In genomic region chr5:178536541-178537466, GRCh38 we compare ENCODE assay signal across 19 cellular contexts. TPM values are rescaled to one million over a fixed set of nuclear protein-coding genes. Genes with fewer than 3 reads are reported as not detected.
A peak's percentile ranks its signal among the peaks of the same experiment; 100 is the strongest.
DNase-seq lines count a peak whose midpoint lies in the region; ATAC-seq, FAIRE-seq and TF ChIP-seq lines count a peak whose summit lies in the region.
"Had no signal": no experiment of that assay in that cellular context is flagged by ENCODE, and none has a peak within 500 bp of the region (broad histone marks: within the 10 kb centered on the region; RNA-seq: fewer than 3 reads in every experiment).

No MANE protein-coding gene starts in this region.

- H3K4me3 ChIP-seq in H1 (ENCODE audit: extremely low read depth in 1 of 4, insufficient read depth in 2 of 4, low read depth in 3 of 4, low read length in 4 of 4) (no peak overlapping the region), osteoblast (ENCODE audit: insufficient read depth, low read length) (no peak overlapping the region), mesendoderm (ENCODE audit: low read length) (no peak overlapping the region), GM23338 (no peak overlapping the region)
- H3K4me3 ChIP-seq: SK-N-MC had no signal

- no peak for TF ChIP-seq RAD21 in H1 (IDR thresholded peaks at IDR 0.05 in 1 of 2, conservative IDR thresholded peaks at IDR 0.05 in 1 of 2; ENCODE audit: low read depth in 2 of 2, low read length in 2 of 2)

- peak; percentile 26 for ATAC-seq in activated naive CD8-positive, alpha-beta T cell treated with anti-CD3 and anti-CD28 coated beads, Interleukin-2, amount 10 ng/mL, durations not matched to agents 7 days and 5 days (ENCODE audit: low read depth)
- ATAC-seq in activated naive CD8-positive, alpha-beta T cell treated with anti-CD3 and anti-CD28 coated beads, Interleukin-2, amount 50 U/mL, for 24 hours = no peak
- ATAC-seq in HG02642 (IDR thresholded peaks at IDR 0.05; ENCODE audit: poor library complexity, unreplicated experiment) = no peak
- no peak for ATAC-seq in GM23338

- no peak overlapping the region for H3K14ac ChIP-seq in H1 (ENCODE audit: insufficient read length)

- TF ChIP-seq EP300 in H1 (IDR thresholded peaks at IDR 0.05; ENCODE audit: borderline replicate concordance in 1 of 2, low read depth in 2 of 2, low read length in 2 of 2) = no peak

- no peaks in the 10 kb centered on the region for H3K9me3 Mint-ChIP-seq in activated naive CD8-positive, alpha-beta T cell treated with anti-CD3 and anti-CD28 coated beads, Interleukin-2, amount 10 ng/mL, durations not matched to agents 7 days and 5 days
- H3K9me3 Mint-ChIP-seq in activated naive CD8-positive, alpha-beta T cell treated with anti-CD3 and anti-CD28 coated beads, Interleukin-2, amount 50 U/mL, for 24 hours = no peaks in the 10 kb centered on the region
- no peaks in the 10 kb centered on the region for H3K9me3 Mint-ChIP-seq in GM23338

- TF ChIP-seq CTCF in H1 (IDR thresholded peaks at IDR 0.05; ENCODE audit: control extremely low read depth in 1 of 3, insufficient read depth in 1 of 3, low read depth in 1 of 3, low read length in 3 of 3) (no peak), osteoblast (IDR thresholded peaks at IDR 0.05; ENCODE audit: extremely low read depth, low read depth, low read length) (no peak), GM23338 (conservative IDR thresholded peaks at IDR 0.05; ENCODE audit: low read depth in 2 of 2) (no peak)

- H4K5ac ChIP-seq in H1 (ENCODE audit: insufficient read length, low read depth, low read length) (no peak overlapping the region), mesendoderm (ENCODE audit: low read length) (no peak overlapping the region)

- no peaks in the 10 kb centered on the region; the same call in 1 of the 2 replicates for H3K79me1 ChIP-seq in H1 (ENCODE audit: low read depth, low read length)
- H3K79me1 ChIP-seq in mesendoderm (ENCODE audit: low read length) = no peaks in the 10 kb centered on the region

- H4K8ac ChIP-seq in H1 (ENCODE audit: extremely low read depth, insufficient read depth, low read length) (peak overlapping the region; percentile 40; the same call in 1 of the 2 replicates), mesendoderm (ENCODE audit: low read depth, low read length) (no peak overlapping the region)

- TF ChIP-seq POLR2A in H1 (IDR thresholded peaks at IDR 0.05; ENCODE audit: control extremely low read depth in 1 of 2, low read depth in 2 of 2, low read length in 2 of 2) = no peak

- H3K27ac Mint-ChIP-seq in activated naive CD8-positive, alpha-beta T cell treated with anti-CD3 and anti-CD28 coated beads, Interleukin-2, amount 10 ng/mL, durations not matched to agents 7 days and 5 days = no peak overlapping the region
- H3K27ac Mint-ChIP-seq in activated naive CD8-positive, alpha-beta T cell treated with anti-CD3 and anti-CD28 coated beads, Interleukin-2, amount 50 U/mL, for 24 hours = no peak overlapping the region
- no peak overlapping the region for H3K27ac Mint-ChIP-seq in GM23338

- H3K9me3 ChIP-seq in H1 (ENCODE audit: insufficient read depth in 2 of 2, low read depth in 1 of 2, low read length in 1 of 2) (no peaks in the 10 kb centered on the region), osteoblast (ENCODE audit: low read depth, low read length) (no peaks in the 10 kb centered on the region)

- H3K79me2 ChIP-seq in H1 (ENCODE audit: control insufficient read depth in 1 of 2, insufficient read depth in 2 of 2, low read length in 2 of 2) = no peaks in the 10 kb centered on the region
- no peaks in the 10 kb centered on the region for H3K79me2 ChIP-seq in osteoblast (ENCODE audit: insufficient read depth, low read length)
- H3K79me2 ChIP-seq in mesendoderm (ENCODE audit: control insufficient read depth, insufficient read depth, low read length) = no peaks in the 10 kb centered on the region
- H3K79me2 ChIP-seq in GM23338 (replicated peaks; ENCODE audit: insufficient read depth) = peaks cover 4% of the 10 kb centered on the region; the same call in 1 of the 2 replicates

- H3K27me3 Mint-ChIP-seq in activated naive CD8-positive, alpha-beta T cell treated with anti-CD3 and anti-CD28 coated beads, Interleukin-2, amount 10 ng/mL, durations not matched to agents 7 days and 5 days = no peaks in the 10 kb centered on the region
- H3K27me3 Mint-ChIP-seq in activated naive CD8-positive, alpha-beta T cell treated with anti-CD3 and anti-CD28 coated beads, Interleukin-2, amount 50 U/mL, for 24 hours = no peaks in the 10 kb centered on the region
- peaks cover 9% of the 10 kb centered on the region for H3K27me3 Mint-ChIP-seq in GM23338 (ENCODE audit: insufficient read depth, low read depth, poor library complexity)

- no peaks in the 10 kb centered on the region for H3F3A ChIP-seq in GM23338 (replicated peaks; ENCODE audit: low read depth)

- no peak overlapping the region for H2BK12ac ChIP-seq in H1 (ENCODE audit: low read depth, low read length)

- H2AK5ac ChIP-seq in H1 (ENCODE audit: low read depth, low read length) (no peak overlapping the region), mesendoderm (ENCODE audit: low read length) (no peak overlapping the region)

- H3K36me3 Mint-ChIP-seq in activated naive CD8-positive, alpha-beta T cell treated with anti-CD3 and anti-CD28 coated beads, Interleukin-2, amount 10 ng/mL, durations not matched to agents 7 days and 5 days = no peaks in the 10 kb centered on the region
- H3K36me3 Mint-ChIP-seq in activated naive CD8-positive, alpha-beta T cell treated with anti-CD3 and anti-CD28 coated beads, Interleukin-2, amount 50 U/mL, for 24 hours (ENCODE audit: low read depth) = no peaks in the 10 kb centered on the region
- H3K36me3 Mint-ChIP-seq in GM23338 (ENCODE audit: low read depth) = no peaks in the 10 kb centered on the region

- H3K36me3 ChIP-seq in H1 (ENCODE audit: control insufficient read depth in 2 of 4, insufficient read depth in 4 of 4, low read length in 3 of 4) (no peaks in the 10 kb centered on the region), osteoblast (ENCODE audit: insufficient read depth, low read length) (no peaks in the 10 kb centered on the region), mesendoderm (ENCODE audit: control insufficient read depth, insufficient read depth, low read length) (no peaks in the 10 kb centered on the region), GM23338 (ENCODE audit: insufficient read depth) (no peaks in the 10 kb centered on the region)

- no peaks in the 10 kb centered on the region for H3K27me3 ChIP-seq in H1 (replicated peaks in 1 of 4; ENCODE audit: control insufficient read depth in 3 of 4, extremely low read depth in 1 of 4, insufficient read depth in 3 of 4, low read length in 3 of 4)
- H3K27me3 ChIP-seq in osteoblast (ENCODE audit: insufficient read depth, low read length) = no peaks in the 10 kb centered on the region
- no peaks in the 10 kb centered on the region for H3K27me3 ChIP-seq in mesendoderm (ENCODE audit: insufficient read depth, low read length, poor library complexity)
- H3K27me3 ChIP-seq in GM23338 (ENCODE audit: insufficient read depth) = no peaks in the 10 kb centered on the region

- H2BK15ac ChIP-seq in H1 (ENCODE audit: low read length) = no peak overlapping the region
- H2BK15ac ChIP-seq in mesendoderm (replicated peaks; ENCODE audit: low read depth) = no peak overlapping the region

- H3K9ac ChIP-seq in H1 (replicated peaks in 1 of 4; ENCODE audit: extremely low read depth in 1 of 4, low read depth in 3 of 4, low read length in 3 of 4) (no peak overlapping the region; a peak in 1 of 7 replicates), mesendoderm (ENCODE audit: low read length) (no peak overlapping the region)

- WGBS in H1 (ENCODE audit: extremely low coverage in 1 of 2, insufficient coverage in 1 of 2, insufficient read length in 1 of 2, insufficient replicate concordance in 2 of 2, low coverage in 1 of 2, low lambda C conversion rate in 2 of 2, missing lambda C conversion rate in 1 of 2), 2 experiments = 83% methylated on average over 26 of the region's 26 CpGs; no CpG with 5 or more reads in 1 of the 2 experiments
- no CpG with 5 or more reads among the region's 26 CpGs for WGBS in mesendoderm (ENCODE audit: extremely low coverage, insufficient coverage, low lambda C conversion rate)

- H3K4ac ChIP-seq in H1 (replicated peaks; ENCODE audit: insufficient read length, low read depth, low read length) (peak overlapping the region; percentile 62), mesendoderm (ENCODE audit: low read depth, low read length) (no peak overlapping the region)

- H3K27ac ChIP-seq in H1 (ENCODE audit: low read depth, low read length) (no peak overlapping the region), osteoblast (ENCODE audit: low read depth, low read length) (no peak overlapping the region), mesendoderm (ENCODE audit: low read depth, low read length) (no peak overlapping the region), GM23338 (ENCODE audit: low read depth) (no peak overlapping the region)
- H3K27ac ChIP-seq: C4-2B, RWPE1, SK-N-MC had no signal

- no peak overlapping the region for H2BK5ac ChIP-seq in H1 (ENCODE audit: low read depth, low read length)
- no peak overlapping the region for H2BK5ac ChIP-seq in mesendoderm (ENCODE audit: low read length)

- no peaks in the 10 kb centered on the region for H3K23me2 ChIP-seq in H1 (ENCODE audit: low read depth, low read length)

- H3K56ac ChIP-seq in H1 (replicated peaks; ENCODE audit: insufficient read length, low read depth, low read length) = no peak overlapping the region
- no peak overlapping the region for H3K56ac ChIP-seq in mesendoderm (ENCODE audit: low read length)

- H2BK120ac ChIP-seq in H1 (replicated peaks; ENCODE audit: low read depth, low read length) (no peak overlapping the region), mesendoderm (ENCODE audit: low read depth, low read length) (no peak overlapping the region)

- no peaks in the 10 kb centered on the region for H3K9me2 ChIP-seq in GM23338 (ENCODE audit: insufficient read depth)

- H3K4me1 Mint-ChIP-seq in activated naive CD8-positive, alpha-beta T cell treated with anti-CD3 and anti-CD28 coated beads, Interleukin-2, amount 10 ng/mL, durations not matched to agents 7 days and 5 days = no peaks in the 10 kb centered on the region
- H3K4me1 Mint-ChIP-seq in activated naive CD8-positive, alpha-beta T cell treated with anti-CD3 and anti-CD28 coated beads, Interleukin-2, amount 50 U/mL, for 24 hours = no peaks in the 10 kb centered on the region
- peaks cover 10% of the 10 kb centered on the region for H3K4me1 Mint-ChIP-seq in GM23338

- CTCF ChIA-PET in H1 (lab: Charles Lee; ENCODE audit: partially characterized antibody) = interaction anchor here (0.8 to 1.7 kb wide), 3 partner anchors 13 to 20 kb away, joined by 3 to 7 read pairs (median 3); no protein-coding TSS in a partner anchor

- H3K4me3 Mint-ChIP-seq in activated naive CD8-positive, alpha-beta T cell treated with anti-CD3 and anti-CD28 coated beads, Interleukin-2, amount 10 ng/mL, durations not matched to agents 7 days and 5 days = no peak overlapping the region
- H3K4me3 Mint-ChIP-seq in activated naive CD8-positive, alpha-beta T cell treated with anti-CD3 and anti-CD28 coated beads, Interleukin-2, amount 50 U/mL, for 24 hours = no peak overlapping the region
- H3K4me3 Mint-ChIP-seq in GM23338 = no peak overlapping the region

- no peak for DNase-seq in activated naive CD8-positive, alpha-beta T cell treated with anti-CD3 and anti-CD28 coated beads, Interleukin-2, amount 10 ng/mL, durations not matched to agents 7 days and 5 days
- DNase-seq in activated naive CD8-positive, alpha-beta T cell treated with anti-CD3 and anti-CD28 coated beads, Interleukin-2, amount 50 U/mL, for 24 hours = no peak
- DNase-seq in H1 (ENCODE audit: low read depth in 1 of 2, low spot score in 2 of 2) = no peak
- peak; percentile 17 for DNase-seq in osteoblast (ENCODE audit: insufficient read length, low spot score, missing footprints)
- no peak for DNase-seq in mesendoderm
- no peak for DNase-seq in NCI-H345 (lab: John Stamatoyannopoulos, UW)
- no peak for DNase-seq in GM23338 (ENCODE audit: low spot score)
- DNase-seq: DMS 273 treated with DMSO at 0.1 percent for 48 hours, HCEC 1CT, MV-4-11, NCI-H1417 treated with DMSO at 0.1 percent for 48 hours, NCI-H1930, NCI-H446 treated with DMSO at 0.1 percent for 48 hours, NCI-H774 had no signal

- POLR2A ChIA-PET in activated naive CD8-positive, alpha-beta T cell treated with anti-CD3 and anti-CD28 coated beads, Interleukin-2, amount 10 ng/mL, durations not matched to agents 7 days and 5 days (lab: Charles Lee) = no interaction called here
- POLR2A ChIA-PET in H1 (lab: Charles Lee; ENCODE audit: partially characterized antibody) = interaction anchor here (1.4 kb wide), 1 partner anchor 15 kb away, joined by 3 read pairs; no protein-coding TSS in a partner anchor

- FAIRE-seq in H1 (lab: Jason Lieb, UNC) = no peak

- H3K23ac ChIP-seq in H1 (ENCODE audit: insufficient read length) (no peak overlapping the region), mesendoderm (ENCODE audit: low read length) (no peak overlapping the region)

- H3K4me1 ChIP-seq in H1 (replicated peaks in 1 of 4; ENCODE audit: control insufficient read depth in 3 of 4, insufficient read depth in 4 of 4, low read length in 3 of 4) (peaks cover 0 to 2% (median 0%) of the 10 kb centered on the region in 4 experiments; a peak in 1 of 7 replicates), osteoblast (ENCODE audit: insufficient read depth, low read length) (no peaks in the 10 kb centered on the region), mesendoderm (ENCODE audit: control insufficient read depth, low read depth, low read length) (peaks cover 2% of the 10 kb centered on the region), GM23338 (ENCODE audit: insufficient read depth) (no peaks in the 10 kb centered on the region; the same call in 1 of the 2 replicates)

- no peak overlapping the region for H3K4me2 ChIP-seq in H1 (ENCODE audit: insufficient read depth in 1 of 2, low read depth in 2 of 2, low read length in 2 of 2)
- no peak overlapping the region for H3K4me2 ChIP-seq in osteoblast (ENCODE audit: insufficient read depth, low read length)
- no peak overlapping the region for H3K4me2 ChIP-seq in mesendoderm (ENCODE audit: low read length)
- H3K4me2 ChIP-seq in GM23338 = no peak overlapping the region

- no peak overlapping the region for H2BK20ac ChIP-seq in H1 (ENCODE audit: low read length)

- H2AFZ ChIP-seq in H1 (ENCODE audit: low read length) = no peak overlapping the region
- no peak overlapping the region for H2AFZ ChIP-seq in osteoblast (ENCODE audit: low read length)
- no peak overlapping the region for H2AFZ ChIP-seq in GM23338

- H4K91ac ChIP-seq in H1 (replicated peaks; ENCODE audit: insufficient read length, low read length) = no peak overlapping the region

- H3K18ac ChIP-seq in H1 (ENCODE audit: extremely low read depth, low read length) (no peak overlapping the region), mesendoderm (ENCODE audit: low read length) (no peak overlapping the region)

- H4K20me1 ChIP-seq in H1 (replicated peaks in 1 of 2; ENCODE audit: control insufficient read depth in 1 of 2, insufficient read depth in 2 of 2, low read length in 2 of 2) = no peaks in the 10 kb centered on the region
- no peaks in the 10 kb centered on the region for H4K20me1 ChIP-seq in osteoblast (ENCODE audit: insufficient read depth, low read length)
- H4K20me1 ChIP-seq in GM23338 (replicated peaks; ENCODE audit: insufficient read depth) = no peaks in the 10 kb centered on the region

RNA-seq across cellular contexts. Expression of gene COL23A1, which starts 53.4 kb away (rescaled TPM):
- under 1 TPM; 0.60 to 0.83 TPM for total RNA-seq in activated naive CD8-positive, alpha-beta T cell treated with anti-CD3 and anti-CD28 coated beads, Interleukin-2, amount 10 ng/mL, durations not matched to agents 7 days and 5 days
- 4.7 and 5.9 TPM in 2 replicates for total RNA-seq in H1 (2021; fragmentation: NEBNext Ultra II Directional; extraction: Animal tissue kit (Norgen Biotek cat#: 25700))
- polyA plus RNA-seq in H1 (2011; rRNA removed) (3.1 and 3.4 TPM in 2 replicates), GM23338 (2016; fragmentation: Nextera tagmentation; extraction: Ambion mirVana) (4.8 and 6.6 TPM in 2 replicates)
- 3.7 TPM for polyA plus RNA-seq in H1 (2011; cell fraction: cytosol; rRNA removed)
- polyA plus RNA-seq in H1 (2011; cell fraction: nucleus; rRNA removed) = 13.1 TPM
- 3.3 to 7.6 TPM (median 5.1 TPM) in 4 replicates for polyA plus RNA-seq in H1 (2012, experiment 1 of 2)
- 2.5 TPM for polyA plus RNA-seq in H1 (2012, experiment 2 of 2)
- polyA plus RNA-seq in H1 (2013, experiment 1 of 2) = 11.9 TPM
- 11.9 TPM for polyA plus RNA-seq in H1 (2013, experiment 2 of 2)
- 0.66 TPM in 2 replicates for polyA minus RNA-seq in H1 (2011; rRNA and poly(A)+ RNA removed)
- 3.5 TPM for polyA minus RNA-seq in H1 (2011; cell fraction: cytosol; rRNA and poly(A)+ RNA removed)
- polyA minus RNA-seq in H1 (2011; cell fraction: nucleus; rRNA and poly(A)+ RNA removed) = 2.7 TPM
- total RNA-seq in osteoblast = under 0.01 TPM in 1 of 2 replicates, not detected in the other
- 0.49 TPM for polyA plus RNA-seq in mesendoderm (2013, experiment 1 of 2)
- polyA plus RNA-seq in mesendoderm (2013, experiment 2 of 2) = 0.45 TPM
- 6.8 and 8.2 TPM in 2 replicates for total RNA-seq in GM23338 (2014; rRNA removed; shearing (Covaris generic))
- total RNA-seq: A172 had no signal
